ENCODE assay signal across 8 cellular contexts in genomic region chr10:101587725-101588614, GRCh38.
DNase-seq lines count a peak whose midpoint lies in the region; ATAC-seq and TF ChIP-seq lines count a peak whose summit lies in the region.

Gene DPCD (plus strand): TSS chr10:101588321. CDS start chr10:101588337, 16 bp downstream.
Gene POLL (minus strand): TSS chr10:101588257. CDS start chr10:101587360, 897 bp downstream.

- peak; percentile 96 for ATAC-seq in HG03175 (IDR thresholded peaks at IDR 0.05; ENCODE audit: unreplicated experiment)

- in situ Hi-C loops in GM18951 (cut with MboI; ENCODE audit: low sequenced_read_pairs, unreplicated experiment): no loop called here

- TF ChIP-seq POLR2A in GM18951 (IDR thresholded peaks at IDR 0.05; ENCODE audit: extremely low read depth, insufficient read depth, insufficient read length): peak; percentile 69

- H3K4me3 ChIP-seq in AG09309 (ENCODE audit: control insufficient read depth, low read depth, low read length): peak within 1 kb of the TSS; percentile 95

- TF ChIP-seq CTCF in AG09309 (IDR thresholded peaks at IDR 0.05; ENCODE audit: control insufficient read depth, insufficient read depth, low read depth, low read length, missing control alignments): no peak

- DNase-seq in AG09309 (ENCODE audit: low read depth): peak; percentile 76
- peak; percentile 92 for DNase-seq in NCI-H345 (lab: John Stamatoyannopoulos, UW)
- peak; percentile 92 for DNase-seq in activated CD4-positive, CD25-positive, alpha-beta regulatory T cell treated with anti-CD3 and anti-CD28 coated beads, Interleukin-2, amount 50 U/mL, for 72 hours
- DNase-seq in cerebellar cortex (ENCODE audit: low spot score): peak; percentile 98
- DNase-seq in iris pigment epithelial cell (ENCODE audit: low read depth): peak; percentile 95
- DNase-seq in stimulated activated CD4-positive, alpha-beta T cell treated with anti-CD3 and anti-CD28 coated beads, Interleukin-12 subunit alpha, Interleukin-12 subunit beta, amount 100 ng/mL, for 24 hours (ENCODE audit: low read depth in 2 of 2): peak; percentile 84 to 93

Comparison
In these comparisons a context has a peak if more than half of its experiments do, and no peak if none do; other contexts are left out.
1. Peak in every context shown above with its lines: DNase-seq, ATAC-seq and H3K4me3 ChIP-seq.